8 cellular contexts compared by ENCODE assay signal in genomic region chr5:145834917-145835838, GRCh38. TPM values are rescaled to one million over a fixed set of nuclear protein-coding genes. Genes with fewer than 3 reads are reported as not detected.
DNase-seq lines count a peak whose midpoint lies in the region; ATAC-seq and TF ChIP-seq lines count a peak whose summit lies in the region.

Gene PRELID2 (minus strand): TSS chr5:145835342. CDS start chr5:145835251, 91 bp downstream.

- peaks cover 8% of the 10 kb centered on the region for H3K27me3 Mint-ChIP-seq in activated T-helper 17 cell treated with anti-CD3 and anti-CD28 coated beads, Interleukin-2, amount 50 U/mL, for 72 hours
- H3K27me3 Mint-ChIP-seq in nephron (ENCODE audit: low read depth): no peaks in the 10 kb centered on the region

- H3K4me1 Mint-ChIP-seq in activated T-helper 17 cell treated with anti-CD3 and anti-CD28 coated beads, Interleukin-2, amount 50 U/mL, for 72 hours: peaks cover 11% of the 10 kb centered on the region
- H3K4me1 Mint-ChIP-seq in nephron: peaks cover 17% of the 10 kb centered on the region

- H3K4me1 ChIP-seq in foreskin keratinocyte (peaks cover 4% of the 10 kb centered on the region), subcutaneous abdominal adipose tissue (ENCODE audit: control insufficient read depth in 5 of 5, insufficient read depth in 5 of 5, low read length in 5 of 5) (peaks cover 5 to 17% (median 17%) of the 10 kb centered on the region in 5 donors)

- peak within 1 kb of the TSS; percentile 77 for H3K4me3 Mint-ChIP-seq in activated T-helper 17 cell treated with anti-CD3 and anti-CD28 coated beads, Interleukin-2, amount 50 U/mL, for 72 hours
- H3K4me3 Mint-ChIP-seq in nephron: peak within 1 kb of the TSS; percentile 73 to 87 (median 85)

- no peaks in the 10 kb centered on the region for H3K27me3 ChIP-seq in foreskin keratinocyte
- no peaks in the 10 kb centered on the region for H3K27me3 ChIP-seq in subcutaneous abdominal adipose tissue (ENCODE audit: control insufficient read depth in 5 of 5, insufficient read depth in 4 of 5, low read length in 5 of 5)

- peak; percentile 38 for TF ChIP-seq CTCF in foreskin keratinocyte (conservative IDR thresholded peaks at IDR 0.05)
- TF ChIP-seq CTCF in nephron (IDR thresholded peaks at IDR 0.05; ENCODE audit: unreplicated experiment in 3 of 3): no peak

- peak within 1 kb of the TSS; percentile 45 for H3K27ac Mint-ChIP-seq in activated T-helper 17 cell treated with anti-CD3 and anti-CD28 coated beads, Interleukin-2, amount 50 U/mL, for 72 hours
- peak within 1 kb of the TSS; percentile 31 to 86 (median 67) for H3K27ac Mint-ChIP-seq in nephron

- peak within 1 kb of the TSS; percentile 56 for H3K27ac ChIP-seq in foreskin keratinocyte
- peak within 1 kb of the TSS; percentile 37 for H3K27ac ChIP-seq in subcutaneous abdominal adipose tissue (ENCODE audit: low read depth, low read length)

- no peaks in the 10 kb centered on the region for H3K36me3 ChIP-seq in subcutaneous abdominal adipose tissue (ENCODE audit: control insufficient read depth in 5 of 5, insufficient read depth in 5 of 5, low read length in 5 of 5)

- no peaks in the 10 kb centered on the region for H3K9me3 Mint-ChIP-seq in activated T-helper 17 cell treated with anti-CD3 and anti-CD28 coated beads, Interleukin-2, amount 50 U/mL, for 72 hours
- no peaks in the 10 kb centered on the region for H3K9me3 Mint-ChIP-seq in nephron

- peak within 1 kb of the TSS; percentile 92 to 96 (median 95) for H3K4me3 ChIP-seq in subcutaneous abdominal adipose tissue (ENCODE audit: low read depth in 1 of 5, low read length in 5 of 5)

- ATAC-seq in GM21360 (IDR thresholded peaks at IDR 0.05; ENCODE audit: unreplicated experiment) (peak; percentile 70), HG03575 (IDR thresholded peaks at IDR 0.05; ENCODE audit: extremely low read depth, insufficient number of reproducible peaks, low FRiP score, unreplicated experiment) (peak; percentile 45), foreskin keratinocyte (peak; percentile 87)
- peak; percentile 87 for ATAC-seq in activated T-helper 17 cell treated with anti-CD3 and anti-CD28 coated beads, Interleukin-2, amount 50 U/mL, for 72 hours (replicated peaks)

- peak; percentile 57 for DNase-seq in COR-L47 (lab: John Stamatoyannopoulos, UW)
- DNase-seq in OCI-M1 (lab: John Stamatoyannopoulos, UW): peak; percentile 97
- DNase-seq in foreskin keratinocyte: peak in 1 of 2 donors; percentile 77

- H3K36me3 Mint-ChIP-seq in activated T-helper 17 cell treated with anti-CD3 and anti-CD28 coated beads, Interleukin-2, amount 50 U/mL, for 72 hours (ENCODE audit: low read depth): no peaks in the 10 kb centered on the region
- H3K36me3 Mint-ChIP-seq in nephron (ENCODE audit: low read depth): no peaks in the 10 kb centered on the region

- no peaks in the 10 kb centered on the region for H3K9me3 ChIP-seq in subcutaneous abdominal adipose tissue (ENCODE audit: control insufficient read depth in 5 of 5, low read length in 5 of 5)

- peak within 1 kb of the TSS; percentile 68 to 89 (median 83) for H3K9ac ChIP-seq in subcutaneous abdominal adipose tissue (ENCODE audit: low read length in 5 of 5)

RNA-seq across cellular contexts. Expression of gene PRELID2, which starts in this region (rescaled TPM):
- total RNA-seq in activated T-helper 17 cell treated with anti-CD3 and anti-CD28 coated beads, Interleukin-2, amount 50 U/mL, for 72 hours: 10 to 100 TPM in 1 of 2 donors, 1 to 10 TPM in 1; 7.7 to 29.1 TPM
- 9.2 and 11.2 TPM in 2 replicates for total RNA-seq in foreskin keratinocyte
- 5.3 and 6.8 TPM in 2 replicates for polyA plus RNA-seq in foreskin keratinocyte
